Comparison of ENCODE assay signal across 16 cellular contexts in the genomic region with DNA sequence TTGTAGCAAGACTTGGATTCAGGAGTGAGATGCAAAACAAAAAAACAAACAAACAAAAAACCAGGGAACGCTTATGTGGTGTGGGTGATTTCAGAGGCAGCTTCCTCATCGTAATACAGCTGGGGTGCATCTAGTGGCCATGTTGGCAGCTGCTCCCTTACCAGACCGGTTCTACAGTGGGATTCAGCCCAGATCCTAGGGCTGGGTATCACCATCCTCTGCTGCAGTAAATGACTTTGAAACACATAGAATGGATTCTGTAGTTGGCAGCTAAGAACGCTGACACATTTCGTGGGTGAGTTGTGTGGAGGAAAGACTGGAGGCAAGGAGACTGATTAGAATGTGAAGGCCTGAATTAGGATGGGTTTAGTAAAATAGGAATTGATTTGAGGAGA. TPM values are rescaled to one million over a fixed set of nuclear protein-coding genes. Genes with fewer than 3 reads are reported as not detected.
DNase-seq lines count a peak whose midpoint lies in the region; ATAC-seq and TF ChIP-seq lines count a peak whose summit lies in the region.
"Had no signal": no experiment of that assay in that cellular context is flagged by ENCODE, and none has a peak within 500 bp of the region (broad histone marks: within the 10 kb centered on the region; RNA-seq: fewer than 3 reads in every experiment).

No MANE protein-coding gene starts in this region.

- H3K27ac Mint-ChIP-seq in activated T-cell treated with anti-CD3 and anti-CD28 coated beads, Interleukin-2, amount 50 U/mL, for 24 hours: peak overlapping the region; percentile 57
- peak overlapping the region; percentile 6 for H3K27ac Mint-ChIP-seq in stimulated activated memory B cell treated with anti-CD40 and anti-IgM and Interleukin-4, amounts not matched to agents 10 μg/mL and 1 μg/mL and 100 μg/mL, for 72 hours

- no peak for DNase-seq in activated T-cell treated with anti-CD3 and anti-CD28 coated beads, Interleukin-2, amount 50 U/mL, for 24 hours
- DNase-seq in activated T-cell treated with anti-CD3 and anti-CD28 coated beads, Interleukin-2, amount 50 U/mL, for 4 hours: no peak
- DNase-seq in NCI-H526 treated with DMSO at 0.1 percent for 48 hours (lab: John Stamatoyannopoulos, UW) (peak; percentile 27), epithelial cell of esophagus (ENCODE audit: low read depth) (peak; percentile 86), LoVo (ENCODE audit: low spot score) (no peak)
- DNase-seq: GDM1, heart right ventricle, kidney glomerular epithelial cell, NCI-H1436, NCI-H446 had no signal

- peaks cover 79% of the 10 kb centered on the region for H3K4me1 Mint-ChIP-seq in activated T-cell treated with anti-CD3 and anti-CD28 coated beads, Interleukin-2, amount 50 U/mL, for 24 hours (ENCODE audit: low read depth)
- peaks cover 60% of the 10 kb centered on the region for H3K4me1 Mint-ChIP-seq in activated T-cell treated with anti-CD3 and anti-CD28 coated beads, Interleukin-2, amount 50 U/mL, for 4 hours (ENCODE audit: low read depth)
- peaks cover 83% of the 10 kb centered on the region for H3K4me1 Mint-ChIP-seq in stimulated activated memory B cell treated with anti-CD40 and anti-IgM and Interleukin-4, amounts not matched to agents 10 μg/mL and 1 μg/mL and 100 μg/mL, for 72 hours

- H3K4me3 ChIP-seq in epithelial cell of esophagus (ENCODE audit: low read length): no peak overlapping the region
- H3K4me3 ChIP-seq: A549, coronary artery, esophagus muscularis mucosa, heart right ventricle had no signal

- H3K27me3 Mint-ChIP-seq in activated T-cell treated with anti-CD3 and anti-CD28 coated beads, Interleukin-2, amount 50 U/mL, for 24 hours: no peaks in the 10 kb centered on the region
- H3K27me3 Mint-ChIP-seq in activated T-cell treated with anti-CD3 and anti-CD28 coated beads, Interleukin-2, amount 50 U/mL, for 4 hours (ENCODE audit: low read depth): no peaks in the 10 kb centered on the region
- no peaks in the 10 kb centered on the region for H3K27me3 Mint-ChIP-seq in stimulated activated memory B cell treated with anti-CD40 and anti-IgM and Interleukin-4, amounts not matched to agents 10 μg/mL and 1 μg/mL and 100 μg/mL, for 72 hours

- H3K9me3 Mint-ChIP-seq in activated T-cell treated with anti-CD3 and anti-CD28 coated beads, Interleukin-2, amount 50 U/mL, for 24 hours: no peaks in the 10 kb centered on the region
- H3K9me3 Mint-ChIP-seq in activated T-cell treated with anti-CD3 and anti-CD28 coated beads, Interleukin-2, amount 50 U/mL, for 4 hours: no peaks in the 10 kb centered on the region
- H3K9me3 Mint-ChIP-seq in stimulated activated memory B cell treated with anti-CD40 and anti-IgM and Interleukin-4, amounts not matched to agents 10 μg/mL and 1 μg/mL and 100 μg/mL, for 72 hours: no peaks in the 10 kb centered on the region

- ATAC-seq in activated T-cell treated with anti-CD3 and anti-CD28 coated beads, Interleukin-2, amount 50 U/mL, for 4 hours: no peak
- ATAC-seq in stimulated activated memory B cell treated with anti-CD40 and anti-IgM and Interleukin-4, amounts not matched to agents 10 μg/mL and 1 μg/mL and 100 μg/mL, for 72 hours: no peak
- ATAC-seq in GM21390 (IDR thresholded peaks at IDR 0.05; ENCODE audit: unreplicated experiment) (no peak), GM21786 (IDR thresholded peaks at IDR 0.05; ENCODE audit: unreplicated experiment) (no peak)
- ATAC-seq: A549 had no signal

- H3K36me3 Mint-ChIP-seq in activated T-cell treated with anti-CD3 and anti-CD28 coated beads, Interleukin-2, amount 50 U/mL, for 24 hours (ENCODE audit: low read depth): peaks cover 84% of the 10 kb centered on the region
- peaks cover 45% of the 10 kb centered on the region for H3K36me3 Mint-ChIP-seq in activated T-cell treated with anti-CD3 and anti-CD28 coated beads, Interleukin-2, amount 50 U/mL, for 4 hours (ENCODE audit: insufficient read depth)
- H3K36me3 Mint-ChIP-seq in stimulated activated memory B cell treated with anti-CD40 and anti-IgM and Interleukin-4, amounts not matched to agents 10 μg/mL and 1 μg/mL and 100 μg/mL, for 72 hours: peaks cover 69% of the 10 kb centered on the region

- peak; percentile 18 for TF ChIP-seq CTCF in epithelial cell of esophagus (IDR thresholded peaks at IDR 0.05; ENCODE audit: insufficient read depth, low read depth, low read length, missing control alignments)

- no peak overlapping the region for H3K4me3 Mint-ChIP-seq in activated T-cell treated with anti-CD3 and anti-CD28 coated beads, Interleukin-2, amount 50 U/mL, for 24 hours
- H3K4me3 Mint-ChIP-seq in activated T-cell treated with anti-CD3 and anti-CD28 coated beads, Interleukin-2, amount 50 U/mL, for 4 hours: no peak overlapping the region
- no peak overlapping the region for H3K4me3 Mint-ChIP-seq in stimulated activated memory B cell treated with anti-CD40 and anti-IgM and Interleukin-4, amounts not matched to agents 10 μg/mL and 1 μg/mL and 100 μg/mL, for 72 hours

RNA-seq across cellular contexts. Expression of gene TMEM131L, which starts 41.5 kb away (rescaled TPM):
- 10 to 100 TPM; 37.7 to 44.0 (median 41.7) TPM for total RNA-seq in activated T-cell treated with anti-CD3 and anti-CD28 coated beads, Interleukin-2, amount 50 U/mL, for 4 hours

Comparison
In these comparisons a context has a peak if more than half of its experiments do, and no peak if none do; other contexts are left out.
1. DNase-seq: peak in NCI-H526 treated with DMSO at 0.1 percent for 48 hours (single experiment) and epithelial cell of esophagus (single experiment); none in activated T-cell treated with anti-CD3 and anti-CD28 coated beads, Interleukin-2, amount 50 U/mL, for 24 hours (single experiment), activated T-cell treated with anti-CD3 and anti-CD28 coated beads, Interleukin-2, amount 50 U/mL, for 4 hours (single experiment) and LoVo (single experiment).